9 cellular contexts compared by ENCODE assay signal in genomic region chr15:60573936-60574335, GRCh38.
DNase-seq lines count a peak whose midpoint lies in the region; ATAC-seq and TF ChIP-seq lines count a peak whose summit lies in the region.
"Had no signal": no experiment of that assay in that cellular context is flagged by ENCODE, and none has a peak within 500 bp of the region (broad histone marks: within the 10 kb centered on the region; RNA-seq: fewer than 3 reads in every experiment).

No MANE protein-coding gene starts in this region.

- no peaks in the 10 kb centered on the region for H3K9me3 ChIP-seq in thyroid gland

- H3K36me3 Mint-ChIP-seq in activated CD4-positive, alpha-beta T cell treated with anti-CD3 and anti-CD28 coated beads, Interleukin-2, amount 10 ng/mL, durations not matched to agents 24 days and 14 days (ENCODE audit: low read depth) = peaks cover 17% of the 10 kb centered on the region

- peaks cover 68% of the 10 kb centered on the region for H3K4me1 Mint-ChIP-seq in activated CD4-positive, alpha-beta T cell treated with anti-CD3 and anti-CD28 coated beads, Interleukin-2, amount 10 ng/mL, durations not matched to agents 24 days and 14 days

- peak overlapping the region; percentile 71 for H3K4me3 Mint-ChIP-seq in activated CD4-positive, alpha-beta T cell treated with anti-CD3 and anti-CD28 coated beads, Interleukin-2, amount 10 ng/mL, durations not matched to agents 24 days and 14 days

- peak; percentile 79 for ATAC-seq in GM19035 (IDR thresholded peaks at IDR 0.05; ENCODE audit: unreplicated experiment)
- ATAC-seq in HG02763 (IDR thresholded peaks at IDR 0.05; ENCODE audit: unreplicated experiment) = peak; percentile 77

- H3K27me3 Mint-ChIP-seq in activated CD4-positive, alpha-beta T cell treated with anti-CD3 and anti-CD28 coated beads, Interleukin-2, amount 10 ng/mL, durations not matched to agents 24 days and 14 days = no peaks in the 10 kb centered on the region

- H3K4me1 ChIP-seq in thyroid gland = peaks cover 20 to 33% of the 10 kb centered on the region in 2 donors

- H3K27me3 ChIP-seq in thyroid gland = no peaks in the 10 kb centered on the region

- peak overlapping the region; percentile 95 for H3K27ac Mint-ChIP-seq in activated CD4-positive, alpha-beta T cell treated with anti-CD3 and anti-CD28 coated beads, Interleukin-2, amount 10 ng/mL, durations not matched to agents 24 days and 14 days

- H3K9me3 Mint-ChIP-seq in activated CD4-positive, alpha-beta T cell treated with anti-CD3 and anti-CD28 coated beads, Interleukin-2, amount 10 ng/mL, durations not matched to agents 24 days and 14 days = no peaks in the 10 kb centered on the region

- no peaks in the 10 kb centered on the region for H3K36me3 ChIP-seq in thyroid gland

- DNase-seq in activated CD4-positive, alpha-beta T cell treated with anti-CD3 and anti-CD28 coated beads, Interleukin-2, amount 10 ng/mL, durations not matched to agents 24 days and 14 days = peak; percentile 81
- peak; percentile 40 for DNase-seq in stimulated activated CD4-positive, alpha-beta T cell treated with anti-CD3 and anti-CD28 coated beads, Interleukin-1b, Interleukin-23, amount 100 ng/mL, for 48 hours
- DNase-seq in NCI-H2227 treated with DMSO at 0.1 percent for 48 hours (lab: John Stamatoyannopoulos, UW) = no peak
- no peak for DNase-seq in pons (ENCODE audit: low spot score)
- no peak for DNase-seq in thyroid gland
- DNase-seq: kidney glomerular epithelial cell had no signal

- no peak overlapping the region for H3K27ac ChIP-seq in thyroid gland

- no peak overlapping the region for H3K4me3 ChIP-seq in thyroid gland (replicated peaks in 1 of 3)
- H3K4me3 ChIP-seq: smooth muscle cell had no signal

- no peak for TF ChIP-seq CTCF in thyroid gland (IDR thresholded peaks at IDR 0.05)

- WGBS in thyroid gland, 2 donors = 91 to 94% methylated on average over 6 of the region's 6 CpGs

- TF ChIP-seq POLR2A in thyroid gland (IDR thresholded peaks at IDR 0.05) = no peak

- intact Hi-C loops in activated CD4-positive, alpha-beta T cell treated with anti-CD3 and anti-CD28 coated beads, Interleukin-2, amount 10 ng/mL, durations not matched to agents 24 days and 14 days (cut with micrococcal nuclease) = no loop called here
- intact Hi-C loops in thyroid gland (cut with DNase I) = no loop called here

Comparison
In these comparisons a context has a peak if more than half of its experiments do, and no peak if none do; other contexts are left out.
1. DNase-seq: peak in activated CD4-positive, alpha-beta T cell treated with anti-CD3 and anti-CD28 coated beads, Interleukin-2, amount 10 ng/mL, durations not matched to agents 24 days and 14 days (single experiment) and stimulated activated CD4-positive, alpha-beta T cell treated with anti-CD3 and anti-CD28 coated beads, Interleukin-1b, Interleukin-23, amount 100 ng/mL, for 48 hours (single experiment); none in NCI-H2227 treated with DMSO at 0.1 percent for 48 hours (single experiment), pons (single experiment) and thyroid gland (0 of 2).